Comparison of ENCODE assay signal across 8 cellular contexts in genomic region chr7:134317434-134317833, GRCh38. TPM values are rescaled to one million over a fixed set of nuclear protein-coding genes. Genes with fewer than 3 reads are reported as not detected.
DNase-seq lines count a peak whose midpoint lies in the region; ATAC-seq, FAIRE-seq and TF ChIP-seq lines count a peak whose summit lies in the region.

No MANE protein-coding gene starts in this region.

- TF ChIP-seq CTCF in fibroblast of the aortic adventitia (IDR thresholded peaks at IDR 0.05; ENCODE audit: insufficient read depth, low read length), result no peak
- TF ChIP-seq CTCF in gastrocnemius medialis (IDR thresholded peaks at IDR 0.05 in 4 of 5, conservative IDR thresholded peaks at IDR 0.05 in 1 of 5), result no peak

- DNase-seq in H7 (peak; percentile 10), SJSA1 (ENCODE audit: low read depth in 1 of 2, low spot score in 2 of 2) (no peak), fibroblast of the aortic adventitia (ENCODE audit: low read depth) (no peak), gastrocnemius medialis (no peak), amygdala (lab: John Stamatoyannopoulos, UW) (no peak), HTR-8/SVneo (ENCODE audit: insufficient read length, low spot score) (no peak), germinal center (ENCODE audit: low spot score) (no peak), LoVo (ENCODE audit: low spot score) (no peak)

- TF ChIP-seq POLR2A in gastrocnemius medialis (IDR thresholded peaks at IDR 0.05), result no peak

- H3K4me3 ChIP-seq in H7 (ENCODE audit: insufficient read depth, low read depth, low read length), result peak overlapping the region; percentile 16
- H3K4me3 ChIP-seq in SJSA1, result peak overlapping the region; percentile 72
- H3K4me3 ChIP-seq in fibroblast of the aortic adventitia (ENCODE audit: low read depth, low read length), result peak overlapping the region; percentile 49
- H3K4me3 ChIP-seq in gastrocnemius medialis, result peak overlapping the region; percentile 76 to 99 (median 84)

- H3K36me3 ChIP-seq in H7 (replicated peaks; ENCODE audit: control insufficient read depth, insufficient read depth, low read length) (no peaks in the 10 kb centered on the region), SJSA1 (peaks cover 5% of the 10 kb centered on the region; the same call in 1 of the 2 replicates), gastrocnemius medialis (no peaks in the 10 kb centered on the region)

- H3K27me3 ChIP-seq in H7 (ENCODE audit: control insufficient read depth, insufficient read depth, low read length) (no peaks in the 10 kb centered on the region; the same call in 1 of the 2 replicates), SJSA1 (replicated peaks) (no peaks in the 10 kb centered on the region), gastrocnemius medialis (no peaks in the 10 kb centered on the region)

- intact Hi-C loops in gastrocnemius medialis (cut with DNase I; ENCODE audit: low total_unique reads), result loop anchor here (2.0 to 5.0 kb wide), 4 partner anchors 135 to 1345 kb away; partner anchors contain the start of genes EXOC4 and STMP1

- FAIRE-seq in HTR-8/SVneo (lab: Jason Lieb, UNC), result no peak

- H3K4me1 ChIP-seq in SJSA1 (replicated peaks), result peaks cover 9% of the 10 kb centered on the region
- H3K4me1 ChIP-seq in gastrocnemius medialis, result peaks cover 0 to 9% of the 10 kb centered on the region in 2 donors

- H3K27ac ChIP-seq in SJSA1 (no peak overlapping the region), gastrocnemius medialis (peak overlapping the region; percentile 88 to 97 (median 94))

- H3K9me3 ChIP-seq in SJSA1 (replicated peaks), result no peaks in the 10 kb centered on the region
- no peaks in the 10 kb centered on the region for H3K9me3 ChIP-seq in gastrocnemius medialis

- no peak for ATAC-seq in gastrocnemius medialis

- in situ Hi-C loops in gastrocnemius medialis (cut with MboI; ENCODE audit: low sequenced_read_pairs in 4 of 4), result loop anchor here in 3 of 4 donors (10.0 to 25.0 kb wide), 3 partner anchors 193 to 1195 kb away; partner anchors contain the start of genes EXOC4 (in 3 of the 3), CNOT4 (in 1 of the 3) and LRGUK (in 1 of the 3)

RNA-seq across cellular contexts. Expression of gene SLC35B4, which starts 0.7 kb away (rescaled TPM):
- total RNA-seq in H7 (2014; rRNA removed; shearing (Covaris generic)), result 18.5 and 18.6 TPM in 2 replicates
- total RNA-seq in SJSA1 (2014; rRNA removed; shearing (Covaris generic)), result 12.1 and 19.6 TPM in 2 replicates
- total RNA-seq in fibroblast of the aortic adventitia (ENCODE audit: low replicate concordance), result 7.8 and 18.4 TPM in 2 replicates
- total RNA-seq in gastrocnemius medialis, result 1 to 10 TPM; 1.7 to 5.0 (median 2.3) TPM

Comparison
In these comparisons a context has a peak if more than half of its experiments do, and no peak if none do; other contexts are left out.
1. H3K4me3 ChIP-seq: peak in every context shown above with its lines; median percentile 84 in gastrocnemius medialis; 72 in SJSA1; 49 in fibroblast of the aortic adventitia; 16 in H7.